ENCODE assay signal across 26 cellular contexts in genomic region chr12:112192475-112192874, GRCh38.
"Had no signal": no experiment of that assay in that cellular context is flagged by ENCODE, and none has a peak within 500 bp of the region (broad histone marks: within the 10 kb centered on the region; RNA-seq: fewer than 3 reads in every experiment).

No MANE protein-coding gene starts in this region.

- H3K9me3 ChIP-seq: body of pancreas, sigmoid colon, spleen, thoracic aorta had no signal

- H3K4me1 Mint-ChIP-seq: activated B cell treated with CpG ODN at 0.5 μM for 24 hours; activated CD4-positive, alpha-beta T cell treated with anti-CD3 and anti-CD28 coated beads for 36 hours; activated naive CD8-positive, alpha-beta T cell treated with anti-CD3 and anti-CD28 coated beads, Interleukin-2, amount 10 ng/mL, durations not matched to agents 7 days and 5 days; activated T-helper 17 cell treated with anti-CD3 and anti-CD28 coated beads, Interleukin-2, amount 50 U/mL, for 72 hours; memory B cell; naive thymus-derived CD4-positive, alpha-beta T cell; neural progenitor cell had no signal

- H3K27me3 ChIP-seq: body of pancreas, neural progenitor cell, sigmoid colon, spleen had no signal

- ATAC-seq: activated CD4-positive, alpha-beta T cell treated with anti-CD3 and anti-CD28 coated beads for 36 hours; activated T-helper 17 cell treated with anti-CD3 and anti-CD28 coated beads, Interleukin-2, amount 50 U/mL, for 72 hours; body of pancreas; naive thymus-derived CD4-positive, alpha-beta T cell had no signal

- H3K27ac ChIP-seq: body of pancreas, neural progenitor cell, spleen, thoracic aorta had no signal

- H3K9me3 Mint-ChIP-seq: activated B cell treated with CpG ODN at 0.5 μM for 24 hours; activated naive CD8-positive, alpha-beta T cell treated with anti-CD3 and anti-CD28 coated beads, Interleukin-2, amount 10 ng/mL, durations not matched to agents 7 days and 5 days; activated T-cell treated with anti-CD3 and anti-CD28 coated beads, Interleukin-2, amount 50 U/mL, for 24 hours; activated T-helper 17 cell treated with anti-CD3 and anti-CD28 coated beads, Interleukin-2, amount 50 U/mL, for 72 hours; dendritic cell treated with granulocyte-macrophage colony-stimulating factor and Interleukin-4, amounts not matched to agents 40 ng/mL and 50 ng/mL, for 4 days; memory B cell; naive thymus-derived CD4-positive, alpha-beta T cell; neural progenitor cell; T-helper 1 cell treated with Interleukin-12 subunit alpha and Interleukin-12 subunit beta and Interleukin-4 antibody, amounts not matched to agents 30 μg/mL and 1 μg/mL, for 36 hours had no signal

- H3K27me3 Mint-ChIP-seq: activated B cell treated with CpG ODN at 0.5 μM for 24 hours; activated CD4-positive, alpha-beta T cell treated with anti-CD3 and anti-CD28 coated beads for 36 hours; activated naive CD8-positive, alpha-beta T cell treated with anti-CD3 and anti-CD28 coated beads, Interleukin-2, amount 10 ng/mL, durations not matched to agents 7 days and 5 days; activated T-cell treated with anti-CD3 and anti-CD28 coated beads, Interleukin-2, amount 50 U/mL, for 24 hours; activated T-helper 17 cell treated with anti-CD3 and anti-CD28 coated beads, Interleukin-2, amount 50 U/mL, for 72 hours; dendritic cell treated with granulocyte-macrophage colony-stimulating factor and Interleukin-4, amounts not matched to agents 40 ng/mL and 50 ng/mL, for 4 days; memory B cell; naive thymus-derived CD4-positive, alpha-beta T cell had no signal

- H3K4me3 Mint-ChIP-seq: activated B cell treated with CpG ODN at 0.5 μM for 24 hours; activated CD4-positive, alpha-beta T cell treated with anti-CD3 and anti-CD28 coated beads for 36 hours; activated naive CD8-positive, alpha-beta T cell treated with anti-CD3 and anti-CD28 coated beads, Interleukin-2, amount 10 ng/mL, durations not matched to agents 7 days and 5 days; activated T-cell treated with anti-CD3 and anti-CD28 coated beads, Interleukin-2, amount 50 U/mL, for 24 hours; activated T-helper 17 cell treated with anti-CD3 and anti-CD28 coated beads, Interleukin-2, amount 50 U/mL, for 72 hours; dendritic cell treated with granulocyte-macrophage colony-stimulating factor and Interleukin-4, amounts not matched to agents 40 ng/mL and 50 ng/mL, for 4 days; memory B cell; naive thymus-derived CD4-positive, alpha-beta T cell; neural progenitor cell; T-helper 1 cell treated with Interleukin-12 subunit alpha and Interleukin-12 subunit beta and Interleukin-4 antibody, amounts not matched to agents 30 μg/mL and 1 μg/mL, for 36 hours had no signal

- H3K27ac Mint-ChIP-seq: activated B cell treated with CpG ODN at 0.5 μM for 24 hours; activated CD4-positive, alpha-beta T cell treated with anti-CD3 and anti-CD28 coated beads for 36 hours; dendritic cell treated with granulocyte-macrophage colony-stimulating factor and Interleukin-4, amounts not matched to agents 40 ng/mL and 50 ng/mL, for 4 days; memory B cell; T-helper 1 cell treated with Interleukin-12 subunit alpha and Interleukin-12 subunit beta and Interleukin-4 antibody, amounts not matched to agents 30 μg/mL and 1 μg/mL, for 36 hours had no signal

- H3K4me3 ChIP-seq: body of pancreas, neural progenitor cell, sigmoid colon, spleen, thoracic aorta had no signal

- H3K36me3 ChIP-seq: neural progenitor cell had no signal

- H3K4me1 ChIP-seq: body of pancreas, neural progenitor cell, sigmoid colon had no signal

- DNase-seq: activated B cell treated with CpG ODN at 0.5 μM for 24 hours; activated CD4-positive, alpha-beta T cell treated with anti-CD3 and anti-CD28 coated beads for 36 hours; activated CD4-positive, alpha-beta T cell treated with anti-CD3 and anti-CD28 coated beads, Interleukin-2, amount 50 U/mL, for 4 hours; activated CD8-positive, alpha-beta memory T cell treated with anti-CD3 and anti-CD28 coated beads for 24 hours; activated CD8-positive, alpha-beta memory T cell treated with anti-CD3 and anti-CD28 coated beads, Interleukin-2, amount 50 U/mL, for 4 hours; activated naive CD4-positive, alpha-beta T cell; activated naive CD8-positive, alpha-beta T cell treated with anti-CD3 and anti-CD28 coated beads, Interleukin-2, amount 10 ng/mL, durations not matched to agents 7 days and 5 days; activated T-cell treated with anti-CD3 and anti-CD28 coated beads, Interleukin-2, amount 50 U/mL, for 24 hours; amygdala; body of pancreas; effector CD8-positive, alpha-beta T cell; left ventricle myocardium superior; naive thymus-derived CD4-positive, alpha-beta T cell; posterior cingulate gyrus; retina; sigmoid colon; spleen; stimulated activated CD4-positive, alpha-beta T cell treated with anti-CD3 and anti-CD28 coated beads, Interleukin-4, amount 100 ng/mL, for 1 hour; stimulated activated naive CD4-positive, alpha-beta T cell; T1000 had no signal
